24 cellular contexts compared by ENCODE assay signal in the genomic region with DNA sequence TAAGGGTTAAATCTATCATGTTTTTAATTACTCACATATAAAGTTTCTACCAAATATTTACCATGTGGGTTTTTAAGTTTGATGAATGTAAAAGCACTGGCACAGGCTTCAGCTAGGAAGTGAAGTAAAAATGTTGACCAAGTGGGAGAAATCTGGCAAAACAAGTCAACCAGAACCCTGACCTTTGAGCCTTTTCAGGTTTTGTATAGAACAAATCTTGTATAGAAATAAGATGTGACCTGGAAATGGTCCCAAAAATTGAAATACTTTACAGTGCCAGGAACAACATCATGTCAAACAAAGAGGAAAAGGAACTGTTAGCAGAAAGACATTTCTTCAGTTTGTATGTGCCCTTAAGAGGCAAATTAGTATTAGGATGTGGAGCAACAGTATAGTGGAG.
"Had no signal": no experiment of that assay in that cellular context is flagged by ENCODE, and none has a peak within 500 bp of the region (broad histone marks: within the 10 kb centered on the region; RNA-seq: fewer than 3 reads in every experiment).

No MANE protein-coding gene starts in this region.

- H3K4me3 Mint-ChIP-seq: activated naive CD4-positive, alpha-beta T cell treated with anti-CD3 and anti-CD28 coated beads, Interleukin-2, amount 50 U/mL, for 24 hours; activated T-cell treated with anti-CD3 and anti-CD28 coated beads, Interleukin-2, amount 50 U/mL, for 72 hours; dendritic cell treated with granulocyte-macrophage colony-stimulating factor and Interleukin-4, amounts not matched to agents 40 ng/mL and 50 ng/mL, for 4 days; nephron progenitor cell; stimulated activated memory B cell treated with anti-CD40 and anti-IgM and Interleukin-4, amounts not matched to agents 10 μg/mL and 1 μg/mL and 100 μg/mL, for 72 hours had no signal

- ATAC-seq: activated CD4-positive, CD25-positive, alpha-beta regulatory T cell treated with anti-CD3 and anti-CD28 coated beads, Interleukin-2, amount 50 U/mL, for 24 hours; activated T-cell treated with anti-CD3 and anti-CD28 coated beads, Interleukin-2, amount 50 U/mL, for 72 hours; foreskin keratinocyte had no signal

- H3K27me3 ChIP-seq: ascending aorta, esophagus muscularis mucosa, foreskin keratinocyte, spleen, upper lobe of right lung had no signal

- H3K9me3 Mint-ChIP-seq: activated naive CD4-positive, alpha-beta T cell treated with anti-CD3 and anti-CD28 coated beads, Interleukin-2, amount 50 U/mL, for 24 hours; activated T-cell treated with anti-CD3 and anti-CD28 coated beads, Interleukin-2, amount 50 U/mL, for 72 hours; stimulated activated memory B cell treated with anti-CD40 and anti-IgM and Interleukin-4, amounts not matched to agents 10 μg/mL and 1 μg/mL and 100 μg/mL, for 72 hours had no signal

- H3K36me3 Mint-ChIP-seq: activated naive CD4-positive, alpha-beta T cell treated with anti-CD3 and anti-CD28 coated beads, Interleukin-2, amount 50 U/mL, for 24 hours; stimulated activated memory B cell treated with anti-CD40 and anti-IgM and Interleukin-4, amounts not matched to agents 10 μg/mL and 1 μg/mL and 100 μg/mL, for 72 hours had no signal

- H3K4me1 Mint-ChIP-seq: activated naive CD4-positive, alpha-beta T cell treated with anti-CD3 and anti-CD28 coated beads, Interleukin-2, amount 50 U/mL, for 24 hours had no signal

- DNase-seq: activated CD4-positive, alpha-beta T cell treated with anti-CD3 and anti-CD28 coated beads, Interleukin-2, amount 50 U/mL, for 1 hour; activated CD8-positive, alpha-beta memory T cell treated with anti-CD3 and anti-CD28 coated beads for 24 hours; activated CD8-positive, alpha-beta memory T cell treated with anti-CD3 and anti-CD28 coated beads, Interleukin-2, amount 50 U/mL, for 48 hours; activated effector memory CD4-positive, alpha-beta T cell treated with anti-CD3 and anti-CD28 coated beads, Interleukin-2, amount 50 U/mL, for 16 hours; activated T-cell treated with anti-CD3 and anti-CD28 coated beads, Interleukin-2, amount 50 U/mL, for 72 hours; effector CD8-positive, alpha-beta T cell; foreskin keratinocyte; hippocampal formation; midbrain; nephron progenitor cell; nucleus accumbens; posterior cingulate gyrus; spleen; stimulated activated CD4-positive, alpha-beta T cell treated with anti-CD3 and anti-CD28 coated beads, Interleukin-4, amount 100 ng/mL, for 4 hours; T1000; upper lobe of right lung had no signal

- H3K27ac Mint-ChIP-seq: activated naive CD4-positive, alpha-beta T cell treated with anti-CD3 and anti-CD28 coated beads, Interleukin-2, amount 50 U/mL, for 24 hours; activated T-cell treated with anti-CD3 and anti-CD28 coated beads, Interleukin-2, amount 50 U/mL, for 72 hours; dendritic cell treated with granulocyte-macrophage colony-stimulating factor and Interleukin-4, amounts not matched to agents 40 ng/mL and 50 ng/mL, for 4 days; nephron progenitor cell; stimulated activated memory B cell treated with anti-CD40 and anti-IgM and Interleukin-4, amounts not matched to agents 10 μg/mL and 1 μg/mL and 100 μg/mL, for 72 hours had no signal

- H3K27me3 Mint-ChIP-seq: activated naive CD4-positive, alpha-beta T cell treated with anti-CD3 and anti-CD28 coated beads, Interleukin-2, amount 50 U/mL, for 24 hours had no signal

- H3K4me3 ChIP-seq: ascending aorta, esophagus muscularis mucosa, lung, spleen, thoracic aorta, upper lobe of right lung had no signal

- H3K4me1 ChIP-seq: ascending aorta, foreskin keratinocyte, upper lobe of right lung had no signal

- H3K9me3 ChIP-seq: ascending aorta, esophagus muscularis mucosa, thoracic aorta, upper lobe of right lung had no signal

- H3K27ac ChIP-seq: ascending aorta, esophagus muscularis mucosa, foreskin keratinocyte, spleen, thoracic aorta, upper lobe of right lung had no signal

- H3K36me3 ChIP-seq: ascending aorta, esophagus muscularis mucosa, spleen, thoracic aorta, upper lobe of right lung had no signal
